21 cellular contexts compared by ENCODE assay signal in the genomic region with DNA sequence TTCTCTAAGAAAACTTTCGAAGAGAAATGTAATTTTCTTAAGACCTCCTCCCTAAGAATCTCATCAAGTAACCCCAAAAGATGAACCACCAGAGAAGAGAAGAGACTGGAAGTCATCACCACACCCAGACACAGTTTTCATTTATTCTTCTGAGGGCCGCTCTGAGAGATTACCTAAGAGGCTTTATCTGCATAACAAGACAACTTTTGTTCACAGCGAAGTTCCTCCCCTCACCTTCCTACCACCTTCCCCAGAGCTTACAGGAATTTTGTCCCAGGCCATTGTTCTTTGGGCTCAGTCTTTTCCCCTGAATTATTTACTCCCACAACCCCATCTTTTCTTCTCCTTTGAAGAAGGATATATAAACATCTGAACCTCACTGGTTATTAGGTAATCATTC.
"Had no signal": no experiment of that assay in that cellular context is flagged by ENCODE, and none has a peak within 500 bp of the region (broad histone marks: within the 10 kb centered on the region; RNA-seq: fewer than 3 reads in every experiment).

No MANE protein-coding gene starts in this region.

- H3K4me3 Mint-ChIP-seq: dendritic cell treated with granulocyte-macrophage colony-stimulating factor and Interleukin-4, amounts not matched to agents 40 ng/mL and 50 ng/mL, for 4 days; memory B cell; naive B cell; nephron; stimulated activated memory B cell treated with anti-CD40 and anti-IgM and Interleukin-4, amounts not matched to agents 10 μg/mL and 1 μg/mL and 100 μg/mL, for 72 hours had no signal

- H3K79me2 ChIP-seq: hepatocyte had no signal

- H3K4me2 ChIP-seq: hepatocyte had no signal

- H3K27me3 ChIP-seq: foreskin keratinocyte, hepatocyte, right lobe of liver, stomach, transverse colon had no signal

- H3K27me3 Mint-ChIP-seq: dendritic cell treated with granulocyte-macrophage colony-stimulating factor and Interleukin-4, amounts not matched to agents 40 ng/mL and 50 ng/mL, for 4 days; stimulated activated memory B cell treated with anti-CD40 and anti-IgM and Interleukin-4, amounts not matched to agents 10 μg/mL and 1 μg/mL and 100 μg/mL, for 72 hours had no signal

- H3K36me3 ChIP-seq: left ventricle myocardium inferior, lower lobe of right lung, right lobe of liver, stomach, thoracic aorta, transverse colon had no signal

- ATAC-seq: foreskin keratinocyte; left cardiac atrium; lower lobe of right lung; psoas muscle; right lobe of liver; stimulated activated memory B cell treated with anti-CD40 and anti-IgM and Interleukin-4, amounts not matched to agents 10 μg/mL and 1 μg/mL and 100 μg/mL, for 72 hours had no signal

- H3K4me3 ChIP-seq: hepatocyte, left ventricle myocardium inferior, lower lobe of right lung, psoas muscle, right lobe of liver, stomach, thoracic aorta, transverse colon had no signal

- H3K27ac Mint-ChIP-seq: dendritic cell treated with granulocyte-macrophage colony-stimulating factor and Interleukin-4, amounts not matched to agents 40 ng/mL and 50 ng/mL, for 4 days; memory B cell; nephron; stimulated activated memory B cell treated with anti-CD40 and anti-IgM and Interleukin-4, amounts not matched to agents 10 μg/mL and 1 μg/mL and 100 μg/mL, for 72 hours had no signal

- H3K9me3 Mint-ChIP-seq: dendritic cell treated with granulocyte-macrophage colony-stimulating factor and Interleukin-4, amounts not matched to agents 40 ng/mL and 50 ng/mL, for 4 days; memory B cell; naive B cell; nephron; stimulated activated memory B cell treated with anti-CD40 and anti-IgM and Interleukin-4, amounts not matched to agents 10 μg/mL and 1 μg/mL and 100 μg/mL, for 72 hours had no signal

- H3K4me1 Mint-ChIP-seq: memory B cell; naive B cell; nephron; stimulated activated memory B cell treated with anti-CD40 and anti-IgM and Interleukin-4, amounts not matched to agents 10 μg/mL and 1 μg/mL and 100 μg/mL, for 72 hours had no signal

- H2AFZ ChIP-seq: hepatocyte had no signal

- H3K4me1 ChIP-seq: foreskin keratinocyte, left ventricle myocardium inferior, lower lobe of right lung, psoas muscle, right lobe of liver, stomach, transverse colon had no signal

- H3K36me3 Mint-ChIP-seq: memory B cell; naive B cell; stimulated activated memory B cell treated with anti-CD40 and anti-IgM and Interleukin-4, amounts not matched to agents 10 μg/mL and 1 μg/mL and 100 μg/mL, for 72 hours had no signal

- H3K27ac ChIP-seq: foreskin keratinocyte, hepatocyte, left ventricle myocardium inferior, lower lobe of right lung, psoas muscle, right lobe of liver, stomach, thoracic aorta, transverse colon had no signal

- H3K9me3 ChIP-seq: left ventricle myocardium inferior, lower lobe of right lung, psoas muscle, right lobe of liver, stomach, thoracic aorta, transverse colon had no signal

- DNase-seq: cerebellar nuclear complex; erythroblast; foreskin keratinocyte; kidney; left cardiac atrium; left ventricle myocardium inferior; lower lobe of right lung; naive B cell; psoas muscle; retina; right lobe of liver; stimulated activated CD4-positive, alpha-beta T cell treated with anti-CD3 and anti-CD28 coated beads, Interleukin-4, amount 100 ng/mL, for 1 hour; stomach; substantia nigra; transverse colon had no signal
